In genomic region chr9:94901019-94901363, GRCh38 we compare ENCODE assay signal across 12 cellular contexts.
A peak's percentile ranks its signal among the peaks of the same experiment; 100 is the strongest.
DNase-seq lines count a peak whose midpoint lies in the region; ATAC-seq and TF ChIP-seq lines count a peak whose summit lies in the region.
"Had no signal": no experiment of that assay in that cellular context is flagged by ENCODE, and none has a peak within 500 bp of the region (broad histone marks: within the 10 kb centered on the region; RNA-seq: fewer than 3 reads in every experiment).

No MANE protein-coding gene starts in this region.

- H3K27me3 Mint-ChIP-seq in activated CD4-positive, alpha-beta T cell treated with anti-CD3 and anti-CD28 coated beads for 36 hours = no peaks in the 10 kb centered on the region
- no peaks in the 10 kb centered on the region for H3K27me3 Mint-ChIP-seq in nephron (ENCODE audit: low read depth)
- H3K27me3 Mint-ChIP-seq: stimulated activated naive B cell treated with anti-CD40 and anti-IgM and Interleukin-4, amounts not matched to agents 10 μg/mL and 1 μg/mL and 100 μg/mL, for 72 hours had no signal

- CTCF ChIA-PET in activated CD4-positive, alpha-beta T cell treated with anti-CD3 and anti-CD28 coated beads for 36 hours (lab: Charles Lee) = interaction anchor here (1.4 kb wide), 1 partner anchor 19 kb away, joined by 4 read pairs; no protein-coding TSS in a partner anchor

- H3K4me3 Mint-ChIP-seq in activated CD4-positive, alpha-beta T cell treated with anti-CD3 and anti-CD28 coated beads for 36 hours = no peak overlapping the region
- H3K4me3 Mint-ChIP-seq in nephron = peak overlapping the region in 1 of 3 experiments; percentile 53
- H3K4me3 Mint-ChIP-seq: stimulated activated naive B cell treated with anti-CD40 and anti-IgM and Interleukin-4, amounts not matched to agents 10 μg/mL and 1 μg/mL and 100 μg/mL, for 72 hours had no signal

- POLR2A ChIA-PET in activated CD4-positive, alpha-beta T cell treated with anti-CD3 and anti-CD28 coated beads for 36 hours (lab: Charles Lee) = no interaction called here

- ATAC-seq in activated CD4-positive, alpha-beta T cell treated with anti-CD3 and anti-CD28 coated beads for 36 hours = no peak
- ATAC-seq in GM19397 (IDR thresholded peaks at IDR 0.05; ENCODE audit: unreplicated experiment) = no peak
- ATAC-seq: stimulated activated naive B cell treated with anti-CD40 and anti-IgM and Interleukin-4, amounts not matched to agents 10 μg/mL and 1 μg/mL and 100 μg/mL, for 72 hours had no signal

- no peaks in the 10 kb centered on the region for H3K9me3 Mint-ChIP-seq in activated CD4-positive, alpha-beta T cell treated with anti-CD3 and anti-CD28 coated beads for 36 hours (ENCODE audit: low read depth)
- no peaks in the 10 kb centered on the region for H3K9me3 Mint-ChIP-seq in nephron
- H3K9me3 Mint-ChIP-seq: stimulated activated naive B cell treated with anti-CD40 and anti-IgM and Interleukin-4, amounts not matched to agents 10 μg/mL and 1 μg/mL and 100 μg/mL, for 72 hours had no signal

- peaks cover 0 to 18% (median 9%) of the 10 kb centered on the region in 4 donors for H3K4me1 ChIP-seq in transverse colon

- TF ChIP-seq CTCF in coronary artery (IDR thresholded peaks at IDR 0.05) (no peak), nephron (IDR thresholded peaks at IDR 0.05; ENCODE audit: unreplicated experiment in 3 of 3) (no peak), transverse colon (IDR thresholded peaks at IDR 0.05) (no peak)

- intact Hi-C loops in activated CD4-positive, alpha-beta T cell treated with anti-CD3 and anti-CD28 coated beads for 36 hours (cut with DNase I, micrococcal nuclease) = loop anchor here in 1 of 2 experiments (2.0 kb wide), 1 partner anchor 62 kb away; no protein-coding TSS in a partner anchor
- intact Hi-C loops in transverse colon (cut with DNase I; ENCODE audit: low total_unique reads) = no loop called here

- no peaks in the 10 kb centered on the region for H3K36me3 ChIP-seq in transverse colon
- H3K36me3 ChIP-seq: MG63 had no signal

- H3K9me3 ChIP-seq in transverse colon = no peaks in the 10 kb centered on the region
- H3K9me3 ChIP-seq: MG63 had no signal

- H3K27ac Mint-ChIP-seq in activated CD4-positive, alpha-beta T cell treated with anti-CD3 and anti-CD28 coated beads for 36 hours = peak overlapping the region; percentile 51
- peak overlapping the region; percentile 69 to 97 (median 93) for H3K27ac Mint-ChIP-seq in nephron
- H3K27ac Mint-ChIP-seq: stimulated activated naive B cell treated with anti-CD40 and anti-IgM and Interleukin-4, amounts not matched to agents 10 μg/mL and 1 μg/mL and 100 μg/mL, for 72 hours had no signal

- peak overlapping the region; percentile 38 for H3K4me3 ChIP-seq in coronary artery
- no peak overlapping the region for H3K4me3 ChIP-seq in transverse colon

- in situ Hi-C loops in transverse colon (cut with MboI; ENCODE audit: low pct_ligation_motif_present in 1 of 4, low pct_unique_long_range_greater_than_20kb in 1 of 4, low sequenced_read_pairs in 3 of 4) = no loop called here

- DNase-seq in activated CD4-positive, alpha-beta T cell treated with anti-CD3 and anti-CD28 coated beads for 36 hours = no peak
- DNase-seq in activated CD4-positive, alpha-beta T cell treated with anti-CD3 and anti-CD28 coated beads for 4 hours = no peak
- DNase-seq in coronary artery (ENCODE audit: low spot score) = no peak
- DNase-seq in transverse colon = no peak
- DNase-seq in NCI-H510A treated with DMSO at 0.1 percent for 48 hours (lab: John Stamatoyannopoulos, UW) = no peak
- DNase-seq in GOT3 (lab: John Stamatoyannopoulos, UW) = no peak
- DNase-seq: 8988T; stimulated activated naive B cell treated with anti-CD40 and anti-IgM and Interleukin-4, amounts not matched to agents 10 μg/mL and 1 μg/mL and 100 μg/mL, for 72 hours had no signal

- TF ChIP-seq POLR2A in transverse colon (IDR thresholded peaks at IDR 0.05) = no peak

- H3K4me1 Mint-ChIP-seq in activated CD4-positive, alpha-beta T cell treated with anti-CD3 and anti-CD28 coated beads for 36 hours = peaks cover 14% of the 10 kb centered on the region
- H3K4me1 Mint-ChIP-seq in nephron = peaks cover 48% of the 10 kb centered on the region

- no peak for TF ChIP-seq EP300 in transverse colon (IDR thresholded peaks at IDR 0.05; ENCODE audit: low read depth)

- H3K36me3 Mint-ChIP-seq in activated CD4-positive, alpha-beta T cell treated with anti-CD3 and anti-CD28 coated beads for 36 hours (ENCODE audit: low read depth) = no peaks in the 10 kb centered on the region
- H3K36me3 Mint-ChIP-seq in nephron (ENCODE audit: low read depth) = no peaks in the 10 kb centered on the region

- H3K27me3 ChIP-seq in transverse colon = no peaks in the 10 kb centered on the region
- H3K27me3 ChIP-seq: MG63 had no signal

- H3K27ac ChIP-seq in coronary artery (peak overlapping the region; percentile 82 to 87), transverse colon (peak overlapping the region; percentile 73 to 81 (median 74))
- H3K27ac ChIP-seq: HL-60 had no signal

- WGBS in transverse colon (ENCODE audit: low coverage in 1 of 2), 2 donors = 86 to 91% methylated on average over 4 of the region's 4 CpGs
